ENCODE assay signal across 13 cellular contexts in genomic region chr15:84752195-84752594, GRCh38. TPM values are rescaled to one million over a fixed set of nuclear protein-coding genes. Genes with fewer than 3 reads are reported as not detected.
A peak's percentile ranks its signal among the peaks of the same experiment; 100 is the strongest.
DNase-seq lines count a peak whose midpoint lies in the region; ATAC-seq and TF ChIP-seq lines count a peak whose summit lies in the region.
"Had no signal": no experiment of that assay in that cellular context is flagged by ENCODE, and none has a peak within 500 bp of the region (broad histone marks: within the 10 kb centered on the region; RNA-seq: fewer than 3 reads in every experiment).

No MANE protein-coding gene starts in this region.

- no peak overlapping the region for H3K4me3 ChIP-seq in left ventricle myocardium inferior
- H3K4me3 ChIP-seq: gastroesophageal sphincter had no signal

- no peak for TF ChIP-seq CTCF in left ventricle myocardium inferior (IDR thresholded peaks at IDR 0.05; ENCODE audit: borderline replicate concordance)
- no peak for TF ChIP-seq CTCF in mesothelial cell of epicardium (IDR thresholded peaks at IDR 0.05; ENCODE audit: unreplicated experiment)
- TF ChIP-seq CTCF in type B pancreatic cell (conservative IDR thresholded peaks at IDR 0.05) = no peak

- no peak for DNase-seq in left ventricle myocardium inferior
- DNase-seq in cardiac septum (ENCODE audit: low spot score) = no peak
- no peak for DNase-seq in mesothelial cell of epicardium (ENCODE audit: low spot score in 2 of 2, unreplicated experiment in 2 of 2)
- no peak for DNase-seq in type B pancreatic cell (ENCODE audit: extremely low spot score, unreplicated experiment)
- no peak for DNase-seq in amniotic stem cell (lab: John Stamatoyannopoulos, UW)
- DNase-seq in SKM-1 (lab: John Stamatoyannopoulos, UW; ENCODE audit: unreplicated experiment) = no peak
- DNase-seq: activated gamma-delta T cell, NCI-H2107 had no signal

- peak overlapping the region; percentile 15 for H3K27ac Mint-ChIP-seq in activated T-helper 17 cell treated with anti-CD3 and anti-CD28 coated beads, Interleukin-2, amount 50 U/mL, for 72 hours
- H3K27ac Mint-ChIP-seq in mesothelial cell of epicardium = peak overlapping the region; percentile 55
- no peak overlapping the region for H3K27ac Mint-ChIP-seq in type B pancreatic cell
- H3K27ac Mint-ChIP-seq: dendritic cell treated with granulocyte-macrophage colony-stimulating factor and Interleukin-4, amounts not matched to agents 40 ng/mL and 50 ng/mL, for 4 days had no signal

- H3K4me3 Mint-ChIP-seq in activated T-helper 17 cell treated with anti-CD3 and anti-CD28 coated beads, Interleukin-2, amount 50 U/mL, for 72 hours = peak overlapping the region; percentile 22
- H3K4me3 Mint-ChIP-seq in mesothelial cell of epicardium (no peak overlapping the region), type B pancreatic cell (peak overlapping the region; percentile 6)
- H3K4me3 Mint-ChIP-seq: dendritic cell treated with granulocyte-macrophage colony-stimulating factor and Interleukin-4, amounts not matched to agents 40 ng/mL and 50 ng/mL, for 4 days had no signal

- H3K27ac ChIP-seq in left ventricle myocardium inferior (replicated peaks) = peak overlapping the region; percentile 43
- H3K27ac ChIP-seq: RWPE1 had no signal

- no peaks in the 10 kb centered on the region for H3K9me3 Mint-ChIP-seq in activated T-helper 17 cell treated with anti-CD3 and anti-CD28 coated beads, Interleukin-2, amount 50 U/mL, for 72 hours
- H3K9me3 Mint-ChIP-seq in mesothelial cell of epicardium = no peaks in the 10 kb centered on the region
- no peaks in the 10 kb centered on the region for H3K9me3 Mint-ChIP-seq in type B pancreatic cell
- H3K9me3 Mint-ChIP-seq: dendritic cell treated with granulocyte-macrophage colony-stimulating factor and Interleukin-4, amounts not matched to agents 40 ng/mL and 50 ng/mL, for 4 days had no signal

- peaks cover 46% of the 10 kb centered on the region for H3K4me1 Mint-ChIP-seq in activated T-helper 17 cell treated with anti-CD3 and anti-CD28 coated beads, Interleukin-2, amount 50 U/mL, for 72 hours
- H3K4me1 Mint-ChIP-seq in mesothelial cell of epicardium = peaks cover 41% of the 10 kb centered on the region
- H3K4me1 Mint-ChIP-seq in type B pancreatic cell (ENCODE audit: unreplicated experiment) = peaks cover 50% of the 10 kb centered on the region

- H3K27me3 Mint-ChIP-seq in activated T-helper 17 cell treated with anti-CD3 and anti-CD28 coated beads, Interleukin-2, amount 50 U/mL, for 72 hours = no peaks in the 10 kb centered on the region
- H3K27me3 Mint-ChIP-seq in mesothelial cell of epicardium (ENCODE audit: low read depth) (no peaks in the 10 kb centered on the region), type B pancreatic cell (no peaks in the 10 kb centered on the region)
- H3K27me3 Mint-ChIP-seq: dendritic cell treated with granulocyte-macrophage colony-stimulating factor and Interleukin-4, amounts not matched to agents 40 ng/mL and 50 ng/mL, for 4 days had no signal

- no peak for ATAC-seq in activated T-helper 17 cell treated with anti-CD3 and anti-CD28 coated beads, Interleukin-2, amount 50 U/mL, for 72 hours (replicated peaks)
- ATAC-seq in HG03460 (IDR thresholded peaks at IDR 0.05; ENCODE audit: unreplicated experiment) = no peak
- ATAC-seq: gastroesophageal sphincter had no signal

- H3K36me3 ChIP-seq in left ventricle myocardium inferior = no peaks in the 10 kb centered on the region
- H3K36me3 ChIP-seq: gastroesophageal sphincter had no signal

- peaks cover 85% of the 10 kb centered on the region for H3K4me1 ChIP-seq in left ventricle myocardium inferior

- no peaks in the 10 kb centered on the region for H3K9me3 ChIP-seq in left ventricle myocardium inferior (replicated peaks)
- H3K9me3 ChIP-seq: gastroesophageal sphincter had no signal

- peaks cover 45% of the 10 kb centered on the region for H3K36me3 Mint-ChIP-seq in activated T-helper 17 cell treated with anti-CD3 and anti-CD28 coated beads, Interleukin-2, amount 50 U/mL, for 72 hours (ENCODE audit: low read depth)
- peaks cover 9% of the 10 kb centered on the region for H3K36me3 Mint-ChIP-seq in mesothelial cell of epicardium
- peaks cover 25% of the 10 kb centered on the region for H3K36me3 Mint-ChIP-seq in type B pancreatic cell

- no peaks in the 10 kb centered on the region for H3K27me3 ChIP-seq in left ventricle myocardium inferior (ENCODE audit: low read depth)
- H3K27me3 ChIP-seq: gastroesophageal sphincter had no signal

- intact Hi-C loops in left ventricle myocardium inferior (cut with micrococcal nuclease) = no loop called here
- intact Hi-C loops in cardiac septum (cut with DNase I) = no loop called here

RNA-seq across cellular contexts. Expression of gene ZNF592, which starts 3.8 kb away (rescaled TPM):
- 19.0 TPM for total RNA-seq in left ventricle myocardium inferior
- total RNA-seq in cardiac septum = 25.7 TPM
- total RNA-seq in activated T-helper 17 cell treated with anti-CD3 and anti-CD28 coated beads, Interleukin-2, amount 50 U/mL, for 72 hours = 10 to 100 TPM; 23.8 to 36.8 TPM
- 31.8 to 32.8 TPM (median 31.9 TPM) in 3 replicates for total RNA-seq in mesothelial cell of epicardium
- 26.4 and 26.8 TPM in 2 replicates for total RNA-seq in type B pancreatic cell (ENCODE audit: low replicate concordance)

RNA-seq across cellular contexts. Expression of gene SEC11A, which starts 36.3 kb away (rescaled TPM):
- total RNA-seq in left ventricle myocardium inferior (80.0 TPM), cardiac septum (63.8 TPM), mesothelial cell of epicardium (120 to 126 TPM (median 121 TPM) in 3 replicates), type B pancreatic cell (ENCODE audit: low replicate concordance) (178 and 185 TPM in 2 replicates)
- total RNA-seq in activated T-helper 17 cell treated with anti-CD3 and anti-CD28 coated beads, Interleukin-2, amount 50 U/mL, for 72 hours = 100 to 1,000 TPM; 111 to 116 TPM
